ENCODE assay signal across 10 cellular contexts in the genomic region with DNA sequence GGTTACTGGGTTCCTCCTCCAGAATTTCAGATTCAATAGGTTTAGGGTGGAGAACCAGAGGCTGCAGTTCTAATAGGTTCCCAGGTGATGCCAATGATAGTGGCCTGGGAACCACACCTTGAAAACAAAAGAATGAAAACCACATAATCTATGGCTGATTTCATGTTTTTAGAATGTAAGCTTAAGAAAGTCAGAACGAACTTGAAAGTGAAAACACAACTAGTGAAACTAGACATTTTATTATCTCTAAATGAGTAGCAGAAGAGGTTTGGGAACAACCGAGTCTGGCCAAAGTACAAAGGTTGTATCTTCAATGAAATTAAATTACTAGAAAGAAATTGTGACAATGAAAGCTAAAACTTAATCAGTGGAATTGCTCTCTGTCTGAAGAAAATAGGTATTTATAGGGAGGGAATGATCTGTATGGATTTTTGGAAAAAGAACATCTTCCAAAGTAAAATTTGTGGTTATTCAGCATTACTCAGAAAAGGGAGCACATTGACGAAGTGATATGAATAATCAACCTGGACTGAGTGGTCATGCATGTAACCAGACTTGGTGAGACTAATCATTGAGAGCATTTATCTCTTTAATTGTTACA. TPM values are rescaled to one million over a fixed set of nuclear protein-coding genes. Genes with fewer than 3 reads are reported as not detected.
A peak's percentile ranks its signal among the peaks of the same experiment; 100 is the strongest.
DNase-seq lines count a peak whose midpoint lies in the region; ATAC-seq and TF ChIP-seq lines count a peak whose summit lies in the region.
"Had no signal": no experiment of that assay in that cellular context is flagged by ENCODE, and none has a peak within 500 bp of the region (broad histone marks: within the 10 kb centered on the region; RNA-seq: fewer than 3 reads in every experiment).

No MANE protein-coding gene starts in this region.

- H3K4me1 Mint-ChIP-seq in activated T-helper 17 cell treated with anti-CD3 and anti-CD28 coated beads, Interleukin-2, amount 50 U/mL, for 72 hours = peaks cover 16% of the 10 kb centered on the region
- H3K4me1 Mint-ChIP-seq: immature natural killer cell had no signal

- no peaks in the 10 kb centered on the region for H3K9me3 Mint-ChIP-seq in activated T-helper 17 cell treated with anti-CD3 and anti-CD28 coated beads, Interleukin-2, amount 50 U/mL, for 72 hours

- TF ChIP-seq CTCF in BE2C (IDR thresholded peaks at IDR 0.05; ENCODE audit: low read depth, low read length) = no peak

- no peaks in the 10 kb centered on the region for H3K36me3 ChIP-seq in BE2C

- peak overlapping the region; percentile 81 for H3K27ac Mint-ChIP-seq in activated T-helper 17 cell treated with anti-CD3 and anti-CD28 coated beads, Interleukin-2, amount 50 U/mL, for 72 hours
- H3K27ac Mint-ChIP-seq: immature natural killer cell had no signal

- DNase-seq in NCI-H748 (lab: John Stamatoyannopoulos, UW; ENCODE audit: unreplicated experiment) (no peak), dedifferentiated amniotic fluid mesenchymal stem cell (ENCODE audit: extremely low spot score) (no peak), BE2C (no peak), mucosa of gallbladder (ENCODE audit: low spot score) (no peak)
- DNase-seq: immature natural killer cell had no signal

- peaks cover 14% of the 10 kb centered on the region for H3K4me1 ChIP-seq in BE2C

- no peaks in the 10 kb centered on the region for H3K9me3 ChIP-seq in BE2C

- H3K27me3 Mint-ChIP-seq in activated T-helper 17 cell treated with anti-CD3 and anti-CD28 coated beads, Interleukin-2, amount 50 U/mL, for 72 hours = peaks cover 10% of the 10 kb centered on the region

- ATAC-seq in GM18499 (IDR thresholded peaks at IDR 0.05; ENCODE audit: insufficient read depth, unreplicated experiment) = peak; percentile 88
- ATAC-seq in GM19395 (IDR thresholded peaks at IDR 0.05; ENCODE audit: unreplicated experiment) = peak; percentile 95
- peak; percentile 83 for ATAC-seq in HG02973 (IDR thresholded peaks at IDR 0.05; ENCODE audit: unreplicated experiment)
- ATAC-seq in activated T-helper 17 cell treated with anti-CD3 and anti-CD28 coated beads, Interleukin-2, amount 50 U/mL, for 72 hours (replicated peaks) = peak; percentile 91

- H3K4me3 ChIP-seq in BE2C (ENCODE audit: low read depth, low read length) = no peak overlapping the region
- H3K4me3 ChIP-seq: coronary artery had no signal

- H3K36me3 Mint-ChIP-seq in activated T-helper 17 cell treated with anti-CD3 and anti-CD28 coated beads, Interleukin-2, amount 50 U/mL, for 72 hours (ENCODE audit: low read depth) = no peaks in the 10 kb centered on the region
- H3K36me3 Mint-ChIP-seq: immature natural killer cell had no signal

- peak overlapping the region; percentile 38 for H3K4me3 Mint-ChIP-seq in activated T-helper 17 cell treated with anti-CD3 and anti-CD28 coated beads, Interleukin-2, amount 50 U/mL, for 72 hours
- H3K4me3 Mint-ChIP-seq: immature natural killer cell had no signal

- no peaks in the 10 kb centered on the region for H3K27me3 ChIP-seq in BE2C

RNA-seq across cellular contexts. Expression of a gene that starts 24.9 kb away (rescaled TPM):
- 10 to 100 TPM; 20.3 to 34.5 TPM for total RNA-seq in activated T-helper 17 cell treated with anti-CD3 and anti-CD28 coated beads, Interleukin-2, amount 50 U/mL, for 72 hours
- polyA plus RNA-seq in BE2C (2012; ENCODE audit: insufficient read depth, insufficient read length, low read depth) = 12.8 TPM
- 19.5 TPM for total RNA-seq in mucosa of gallbladder
